ENCODE assay signal across 8 cellular contexts in the genomic region with DNA sequence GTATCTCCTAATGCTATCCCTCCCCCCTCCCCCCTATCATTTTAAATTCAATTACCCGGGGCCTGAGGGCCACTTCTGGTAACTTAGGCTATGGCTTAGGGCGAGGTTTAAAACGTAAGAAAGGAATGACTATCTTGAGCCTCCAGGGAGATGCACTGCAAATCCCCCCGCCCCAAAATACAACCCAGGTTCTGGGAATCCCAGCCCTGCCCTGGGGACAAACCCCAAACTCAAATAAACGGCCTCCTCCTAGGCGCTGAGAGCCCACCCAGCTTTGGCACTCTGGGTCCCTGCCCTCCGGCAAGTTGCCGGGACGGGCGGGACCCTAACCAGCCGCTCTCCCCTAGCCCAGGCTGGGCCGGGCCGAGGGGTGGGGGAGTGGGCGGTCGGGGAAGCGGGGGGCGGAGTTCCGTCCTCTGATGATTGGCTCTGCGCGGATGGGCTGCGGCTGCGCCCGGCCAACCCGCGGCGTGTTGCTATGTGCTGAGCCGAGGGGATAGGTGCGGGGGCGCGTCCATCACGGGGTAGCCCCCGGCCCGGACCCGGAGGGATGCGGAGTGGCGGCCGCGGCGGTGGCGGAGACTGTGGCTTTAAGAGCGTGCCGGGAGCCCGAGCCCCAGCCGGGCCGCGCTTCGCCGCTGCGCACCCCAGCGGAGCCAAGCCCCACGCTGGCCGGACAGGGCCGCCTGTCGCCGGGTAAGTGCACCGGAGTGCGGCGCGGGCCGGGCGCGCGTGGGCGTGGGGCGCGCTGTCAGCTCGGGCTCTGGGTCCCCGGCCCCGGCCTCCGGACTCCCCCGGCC. TPM values are rescaled to one million over a fixed set of nuclear protein-coding genes. Genes with fewer than 3 reads are reported as not detected.
DNase-seq lines count a peak whose midpoint lies in the region; ATAC-seq, FAIRE-seq and TF ChIP-seq lines count a peak whose summit lies in the region.

A gene with protein sequence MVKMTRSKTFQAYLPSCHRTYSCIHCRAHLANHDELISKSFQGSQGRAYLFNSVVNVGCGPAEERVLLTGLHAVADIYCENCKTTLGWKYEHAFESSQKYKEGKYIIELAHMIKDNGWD (plus strand): TSS at position 527 of the 800 bp plus-strand sequence. CDS start 21,755 bp downstream, outside the sequence.

- peak within 1 kb of the TSS; percentile 98 for H3K9ac ChIP-seq in adipocyte (ENCODE audit: low read length)

- intact Hi-C loops in pancreas (cut with DNase I), result loop anchor here in 1 of 3 donors (5.0 kb wide), 1 partner anchor 36 kb away; no protein-coding TSS in a partner anchor

- peak within 1 kb of the TSS; percentile 94 for H3K27ac ChIP-seq in cardiac muscle cell
- peak within 1 kb of the TSS; percentile 79 to 96 (median 92) for H3K27ac ChIP-seq in pancreas
- peak within 1 kb of the TSS; percentile 88 for H3K27ac ChIP-seq in thymus (ENCODE audit: low read depth)

- peak; percentile 2 for TF ChIP-seq CTCF in GM10266 (IDR thresholded peaks at IDR 0.05; ENCODE audit: control insufficient read depth, insufficient read depth, low read depth, missing control alignments)
- no peak for TF ChIP-seq CTCF in cardiac muscle cell (IDR thresholded peaks at IDR 0.05; ENCODE audit: low read depth, low read length)
- TF ChIP-seq CTCF in pancreas (IDR thresholded peaks at IDR 0.05), result no peak

- H3K4me3 ChIP-seq in adipocyte (ENCODE audit: low read length) (peak within 1 kb of the TSS; percentile 96), cardiac muscle cell (peak within 1 kb of the TSS; percentile 99), pancreas (peak within 1 kb of the TSS; percentile 80 to 98 (median 96)), thymus (ENCODE audit: low read length) (peak within 1 kb of the TSS; percentile 97)

- peak; percentile 92 for ATAC-seq in HG02763 (IDR thresholded peaks at IDR 0.05; ENCODE audit: unreplicated experiment)
- peak; percentile 82 to 89 (median 88) for ATAC-seq in pancreas

- H3K36me3 ChIP-seq in adipocyte (ENCODE audit: control insufficient read depth, insufficient read depth, low read length, severe bottlenecking) (no peaks in the 10 kb centered on the region), cardiac muscle cell (no peaks in the 10 kb centered on the region), pancreas (no peaks in the 10 kb centered on the region), thymus (ENCODE audit: control insufficient read depth, insufficient read depth) (no peaks in the 10 kb centered on the region)

- H3K27me3 ChIP-seq in adipocyte (replicated peaks; ENCODE audit: control insufficient read depth, insufficient read depth, low read length) (no peaks in the 10 kb centered on the region), cardiac muscle cell (no peaks in the 10 kb centered on the region), pancreas (no peaks in the 10 kb centered on the region), thymus (ENCODE audit: control insufficient read depth, insufficient read depth) (no peaks in the 10 kb centered on the region)

- H3K4me1 ChIP-seq in adipocyte (ENCODE audit: control insufficient read depth, insufficient read depth, low read length) (peaks cover 50% of the 10 kb centered on the region), cardiac muscle cell (ENCODE audit: low read depth) (peaks cover 59% of the 10 kb centered on the region), pancreas (peaks cover 22 to 45% (median 27%) of the 10 kb centered on the region in 3 donors), thymus (ENCODE audit: control insufficient read depth, insufficient read depth, low read length) (peaks cover 10% of the 10 kb centered on the region)

- WGBS in pancreas, 2 donors, result 0% methylated on average over 48 to 71 of the region's 71 CpGs
- 1% methylated on average over 71 of the region's 71 CpGs for WGBS in thymus

- DNase-seq in GM10266 (ENCODE audit: extremely low spot score) (peak; percentile 97), NCI-H1436 treated with DMSO at 0.1 percent for 48 hours (lab: John Stamatoyannopoulos, UW) (peak; percentile 70), SW480 (ENCODE audit: low spot score) (peak; percentile 80), adipocyte (ENCODE audit: low read depth) (peak; percentile 97), cardiac muscle cell (ENCODE audit: low read depth in 1 of 2, low spot score in 1 of 2) (peak; percentile 97 to 98), pancreas (peak; percentile 96 to 98 (median 97))

- H3K9me3 ChIP-seq in adipocyte (ENCODE audit: control insufficient read depth, low read length) (no peaks in the 10 kb centered on the region), cardiac muscle cell (ENCODE audit: low read depth) (no peaks in the 10 kb centered on the region), pancreas (no peaks in the 10 kb centered on the region), thymus (ENCODE audit: control insufficient read depth) (no peaks in the 10 kb centered on the region)

- FAIRE-seq in pancreas (lab: Jason Lieb, UNC), result no peak

RNA-seq across cellular contexts. Expression of the gene that starts here (rescaled TPM):
- total RNA-seq in cardiac muscle cell, result 48.7 and 80.7 TPM in 2 replicates
- 79.3 and 95.5 TPM in 2 replicates for polyA plus RNA-seq in cardiac muscle cell
- total RNA-seq in pancreas, result 10 to 100 TPM in 5 of 6 donors, 1 to 10 TPM in 1; 9.1 to 28.7 (median 13.6) TPM
- polyA plus RNA-seq in pancreas, result 1 to 10 TPM; 6.7 to 8.7 TPM
- 10.6 TPM for polyA plus RNA-seq in thymus

Comparison
In these comparisons a context has a peak if more than half of its experiments do, and no peak if none do; other contexts are left out.
1. Peak in every context shown above with its lines: DNase-seq, ATAC-seq, H3K4me3 ChIP-seq and H3K27ac ChIP-seq.